ENCODE assay signal across 10 cellular contexts in genomic region chr10:1110674-1111119, GRCh38. TPM values are rescaled to one million over a fixed set of nuclear protein-coding genes. Genes with fewer than 3 reads are reported as not detected.
DNase-seq lines count a peak whose midpoint lies in the region; ATAC-seq and TF ChIP-seq lines count a peak whose summit lies in the region.
"Had no signal": no experiment of that assay in that cellular context is flagged by ENCODE, and none has a peak within 500 bp of the region (broad histone marks: within the 10 kb centered on the region; RNA-seq: fewer than 3 reads in every experiment).

No MANE protein-coding gene starts in this region.

- intact Hi-C loops in Right ventricle myocardium superior (cut with DNase I) (no loop called here), left ventricle myocardium superior (cut with micrococcal nuclease) (no loop called here)
- intact Hi-C loops in activated T-helper 2 cell treated with anti-CD3 and anti-CD28 coated beads, Interferon-gamma antibody, Interleukin-2, Interleukin-4, amounts not matched to agents 10 μg/mL and 5 μg/mL and 100 μg/mL, durations not matched to agents 14 hours and 24 hours and 36 hours (cut with micrococcal nuclease), result loop anchor here (1.0 to 5.0 kb wide), 3 partner anchors 16 to 247 kb away; no protein-coding TSS in a partner anchor

- peaks cover 80% of the 10 kb centered on the region for H3K36me3 Mint-ChIP-seq in activated T-helper 2 cell treated with anti-CD3 and anti-CD28 coated beads, Interferon-gamma antibody, Interleukin-2, Interleukin-4, amounts not matched to agents 10 μg/mL and 5 μg/mL and 100 μg/mL, durations not matched to agents 14 hours and 24 hours and 36 hours (ENCODE audit: low read depth)
- H3K36me3 Mint-ChIP-seq in memory B cell (peaks cover 49% of the 10 kb centered on the region), type B pancreatic cell (peaks cover 62% of the 10 kb centered on the region)

- H3K9me3 Mint-ChIP-seq in activated T-helper 2 cell treated with anti-CD3 and anti-CD28 coated beads, Interferon-gamma antibody, Interleukin-2, Interleukin-4, amounts not matched to agents 10 μg/mL and 5 μg/mL and 100 μg/mL, durations not matched to agents 14 hours and 24 hours and 36 hours, result no peaks in the 10 kb centered on the region
- H3K9me3 Mint-ChIP-seq in memory B cell (no peaks in the 10 kb centered on the region), type B pancreatic cell (peaks cover 4% of the 10 kb centered on the region)

- TF ChIP-seq CTCF in type B pancreatic cell (conservative IDR thresholded peaks at IDR 0.05), result no peak

- DNase-seq in Right ventricle myocardium superior (no peak), left ventricle myocardium superior (no peak), memory B cell (ENCODE audit: low spot score in 2 of 2) (no peak), type B pancreatic cell (ENCODE audit: extremely low spot score, unreplicated experiment) (no peak), HCEC 1CT (no peak), SK-N-DZ (ENCODE audit: low spot score) (no peak)
- DNase-seq in activated T-helper 2 cell treated with anti-CD3 and anti-CD28 coated beads, Interferon-gamma antibody, Interleukin-2, Interleukin-4, amounts not matched to agents 10 μg/mL and 5 μg/mL and 100 μg/mL, durations not matched to agents 14 hours and 24 hours and 36 hours (ENCODE audit: low spot score), result no peak
- DNase-seq: gastrocnemius medialis, sigmoid colon had no signal

- no peaks in the 10 kb centered on the region for H3K27me3 Mint-ChIP-seq in activated T-helper 2 cell treated with anti-CD3 and anti-CD28 coated beads, Interferon-gamma antibody, Interleukin-2, Interleukin-4, amounts not matched to agents 10 μg/mL and 5 μg/mL and 100 μg/mL, durations not matched to agents 14 hours and 24 hours and 36 hours (ENCODE audit: low read depth)
- no peaks in the 10 kb centered on the region for H3K27me3 Mint-ChIP-seq in memory B cell
- no peaks in the 10 kb centered on the region for H3K27me3 Mint-ChIP-seq in type B pancreatic cell

- H3K4me3 Mint-ChIP-seq in activated T-helper 2 cell treated with anti-CD3 and anti-CD28 coated beads, Interferon-gamma antibody, Interleukin-2, Interleukin-4, amounts not matched to agents 10 μg/mL and 5 μg/mL and 100 μg/mL, durations not matched to agents 14 hours and 24 hours and 36 hours (ENCODE audit: low read depth), result peak overlapping the region; percentile 30
- H3K4me3 Mint-ChIP-seq in memory B cell (no peak overlapping the region), type B pancreatic cell (no peak overlapping the region)

- peaks cover 24% of the 10 kb centered on the region for H3K4me1 Mint-ChIP-seq in activated T-helper 2 cell treated with anti-CD3 and anti-CD28 coated beads, Interferon-gamma antibody, Interleukin-2, Interleukin-4, amounts not matched to agents 10 μg/mL and 5 μg/mL and 100 μg/mL, durations not matched to agents 14 hours and 24 hours and 36 hours (ENCODE audit: low read depth)
- H3K4me1 Mint-ChIP-seq in memory B cell (peaks cover 13% of the 10 kb centered on the region), type B pancreatic cell (ENCODE audit: unreplicated experiment) (peaks cover 15% of the 10 kb centered on the region)

- ATAC-seq in Right ventricle myocardium superior (ENCODE audit: poor library complexity), result peak; percentile 21
- ATAC-seq in left ventricle myocardium superior, result no peak
- ATAC-seq in memory B cell (ENCODE audit: low read depth), result no peak
- ATAC-seq in HG02798 (IDR thresholded peaks at IDR 0.05; ENCODE audit: poor library complexity, unreplicated experiment), result no peak
- ATAC-seq: gastrocnemius medialis had no signal

- peak overlapping the region; percentile 74 for H3K27ac Mint-ChIP-seq in activated T-helper 2 cell treated with anti-CD3 and anti-CD28 coated beads, Interferon-gamma antibody, Interleukin-2, Interleukin-4, amounts not matched to agents 10 μg/mL and 5 μg/mL and 100 μg/mL, durations not matched to agents 14 hours and 24 hours and 36 hours
- H3K27ac Mint-ChIP-seq in memory B cell, result peak overlapping the region; percentile 86
- H3K27ac Mint-ChIP-seq in type B pancreatic cell, result peak overlapping the region; percentile 54

RNA-seq across cellular contexts. Expression of gene WDR37, which starts 54.5 kb away (rescaled TPM):
- total RNA-seq in Right ventricle myocardium superior (28.0 TPM), left ventricle myocardium superior (35.0 TPM), type B pancreatic cell (ENCODE audit: low replicate concordance) (16.2 and 17.6 TPM in 2 replicates)
- total RNA-seq in activated T-helper 2 cell treated with anti-CD3 and anti-CD28 coated beads, Interferon-gamma antibody, Interleukin-2, Interleukin-4, amounts not matched to agents 10 μg/mL and 5 μg/mL and 100 μg/mL, durations not matched to agents 14 hours and 24 hours and 36 hours, result 17.0 and 18.9 TPM in 2 replicates
- polyA plus RNA-seq in SK-N-DZ (2014; cell fraction: cytosol; rRNA removed), result 11.5 and 13.5 TPM in 2 replicates
- 11.3 and 13.9 TPM in 2 replicates for polyA plus RNA-seq in SK-N-DZ (2014; cell fraction: nucleus; rRNA removed)
